20 cellular contexts compared by ENCODE assay signal in genomic region chr6:54493138-54493537, GRCh38.
DNase-seq lines count a peak whose midpoint lies in the region; ATAC-seq, FAIRE-seq and TF ChIP-seq lines count a peak whose summit lies in the region.
"Had no signal": no experiment of that assay in that cellular context is flagged by ENCODE, and none has a peak within 500 bp of the region (broad histone marks: within the 10 kb centered on the region; RNA-seq: fewer than 3 reads in every experiment).

No MANE protein-coding gene starts in this region.

- CTCF ChIA-PET in A549 (lab: Yijun Ruan, JAX) = no interaction called here

- POLR2A ChIA-PET in A549 (lab: Yijun Ruan, JAX) = no interaction called here

- H3K4me3 ChIP-seq in A549 (no peak overlapping the region), adipocyte (ENCODE audit: low read length) (no peak overlapping the region), fibroblast of villous mesenchyme (ENCODE audit: low read depth, low read length) (no peak overlapping the region)
- H3K4me3 ChIP-seq: esophagus squamous epithelium, Peyer's patch, skin epidermis, thoracic aorta had no signal

- H3K9me3 ChIP-seq in A549 (no peaks in the 10 kb centered on the region), adipocyte (ENCODE audit: control insufficient read depth, low read length) (peaks cover 11% of the 10 kb centered on the region)
- H3K9me3 ChIP-seq: Peyer's patch, thoracic aorta had no signal

- H3K4me1 ChIP-seq in A549 (peaks cover 7% of the 10 kb centered on the region; the same call in 1 of the 3 replicates), adipocyte (ENCODE audit: control insufficient read depth, insufficient read depth, low read length) (peaks cover 3% of the 10 kb centered on the region)
- H3K4me1 ChIP-seq: esophagus squamous epithelium, Peyer's patch had no signal

- TF ChIP-seq RAD21 in A549 (conservative IDR thresholded peaks at IDR 0.05 in 1 of 2, IDR thresholded peaks at IDR 0.05 in 1 of 2) = no peak

- TF ChIP-seq EP300 in A549 (IDR thresholded peaks at IDR 0.05) = no peak

- peak overlapping the region; percentile 51; the same call in 2 of the 3 replicates for H3K4me2 ChIP-seq in A549

- H3K27me3 ChIP-seq in adipocyte (replicated peaks; ENCODE audit: control insufficient read depth, insufficient read depth, low read length) = no peaks in the 10 kb centered on the region
- H3K27me3 ChIP-seq: esophagus squamous epithelium, Peyer's patch had no signal

- peak overlapping the region; percentile 52 to 74; a peak in 5 of 6 replicates for H3K27ac ChIP-seq in A549
- H3K27ac ChIP-seq: esophagus squamous epithelium, Peyer's patch, skin epidermis, thoracic aorta had no signal

- no peak for TF ChIP-seq POLR2A in A549 (IDR thresholded peaks at IDR 0.05; ENCODE audit: low read length)

- DNase-seq in A549 (ENCODE audit: low read depth in 1 of 2, low spot score in 1 of 2) = peak; percentile 1 to 55
- peak; percentile 63 for DNase-seq in HCEC 1CT
- DNase-seq in adipocyte (ENCODE audit: low read depth) = peak; percentile 65
- DNase-seq in fibroblast of villous mesenchyme (ENCODE audit: low read depth) = peak; percentile 22
- DNase-seq in superior temporal gyrus (ENCODE audit: extremely low spot score) = no peak
- no peak for DNase-seq in stimulated activated CD4-positive, alpha-beta T cell treated with anti-CD3 and anti-CD28 coated beads, Interleukin-2, amount 100 ng/mL, for 48 hours
- DNase-seq in NCI-H774 (lab: John Stamatoyannopoulos, UW) = no peak
- DNase-seq: activated CD4-positive, alpha-beta T cell treated with anti-CD3 and anti-CD28 coated beads, Interleukin-2, amount 50 U/mL, for 4 hours; activated effector memory CD4-positive, alpha-beta T cell treated with anti-CD3 and anti-CD28 coated beads, Interleukin-2, amount 50 U/mL, for 16 hours; AML-193; cerebellar nuclear complex; esophagus squamous epithelium; kidney; MM.1S; natural killer cell; Peyer's patch had no signal

- TF ChIP-seq CTCF in A549 (IDR thresholded peaks at IDR 0.05) (no peak), fibroblast of villous mesenchyme (IDR thresholded peaks at IDR 0.05; ENCODE audit: insufficient read depth, low read depth, low read length) (no peak)

- no peaks in the 10 kb centered on the region for H3K36me3 ChIP-seq in adipocyte (ENCODE audit: control insufficient read depth, insufficient read depth, low read length, severe bottlenecking)
- H3K36me3 ChIP-seq: esophagus squamous epithelium, Peyer's patch, thoracic aorta had no signal

- H3K9ac ChIP-seq in adipocyte (ENCODE audit: low read length) = no peak overlapping the region

- ATAC-seq in A549 (peak; percentile 50 to 53; a peak in 4 of 6 replicates), GM18867 (IDR thresholded peaks at IDR 0.05; ENCODE audit: unreplicated experiment) (no peak)
- ATAC-seq: natural killer cell had no signal

- no peak for FAIRE-seq in A549 (lab: Jason Lieb, UNC)
- FAIRE-seq: GM18507, kidney had no signal

TF ChIP-seq in A549, 52 proteins besides CTCF, POLR2A, EP300 and RAD21:
- no peak for TF ChIP-seq GATA3 (IDR thresholded peaks at IDR 0.05; ENCODE audit: borderline replicate concordance)
- TF ChIP-seq NFE2L2 (conservative IDR thresholded peaks at IDR 0.05; ENCODE audit: low read length) = 0 out of 2 replicates have a peak, but pooled peaks have one; percentile 21
- peak; percentile 32 for TF ChIP-seq MAFK (IDR thresholded peaks at IDR 0.05; ENCODE audit: partially characterized antibody)
- 0 out of 2 replicates have a peak, but pooled peaks have one; percentile 22 for TF ChIP-seq JUNB (IDR thresholded peaks at IDR 0.05)

Comparison
In these comparisons a context has a peak if more than half of its experiments do, and no peak if none do; other contexts are left out.
1. DNase-seq: peak in A549 (2 of 2), HCEC 1CT (single experiment), adipocyte (single experiment) and fibroblast of villous mesenchyme (single experiment); none in superior temporal gyrus (single experiment), stimulated activated CD4-positive, alpha-beta T cell treated with anti-CD3 and anti-CD28 coated beads, Interleukin-2, amount 100 ng/mL, for 48 hours (0 of 2) and NCI-H774 (single experiment).